In genomic region chr12:130167537-130167936, GRCh38 we compare ENCODE assay signal across 2 cellular contexts.
A peak's percentile ranks its signal among the peaks of the same experiment; 100 is the strongest.
TF ChIP-seq lines count a peak whose summit lies in the region.

No MANE protein-coding gene starts in this region.

TF ChIP-seq in HepG2, 621 proteins besides CTCF, POLR2A, EP300 and RAD21:
- TF ChIP-seq ZNF451 (CRISPR knock-in tag; IDR thresholded peaks at IDR 0.05) (no peak), FOXP1 (IDR thresholded peaks at IDR 0.05) (0 out of 2 replicates have a peak, but pooled peaks have one; percentile 8), FOXP1 (CRISPR knock-in tag; IDR thresholded peaks at IDR 0.05) (no peak)
TF ChIP-seq in HepG2: peak in this region for 1.

TF ChIP-seq in K562, 482 proteins besides CTCF, POLR2A, EP300 and RAD21:
- TF ChIP-seq ZC3H8 (IDR thresholded peaks at IDR 0.05) (no peak), ZNF512 (tag; IDR thresholded peaks at IDR 0.05) (peak; percentile 27; the same call in 1 of the 2 replicates)
